Comparison of ENCODE assay signal across 23 cellular contexts in the genomic region with DNA sequence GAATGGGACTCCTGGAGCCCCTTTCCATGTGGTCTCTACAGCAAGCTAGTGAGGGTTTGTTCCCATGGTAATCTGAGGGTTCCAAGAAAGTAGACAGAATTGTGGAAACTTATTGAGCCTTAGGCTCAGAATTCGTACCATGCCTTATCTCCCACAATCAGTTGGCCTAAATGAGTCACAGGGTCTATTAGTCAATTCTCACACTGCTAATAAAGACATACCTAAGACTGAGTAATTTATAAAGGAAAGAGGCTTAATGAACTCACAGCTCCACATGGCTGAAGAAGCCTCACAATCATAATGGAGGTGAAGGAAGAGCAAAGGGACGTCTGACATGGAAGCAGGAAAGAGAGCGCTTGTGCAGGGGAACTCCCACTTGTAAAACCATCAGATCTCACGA.
DNase-seq lines count a peak whose midpoint lies in the region; ATAC-seq, FAIRE-seq and TF ChIP-seq lines count a peak whose summit lies in the region.
"Had no signal": no experiment of that assay in that cellular context is flagged by ENCODE, and none has a peak within 500 bp of the region (broad histone marks: within the 10 kb centered on the region; RNA-seq: fewer than 3 reads in every experiment).

No MANE protein-coding gene starts in this region.

- no peak for TF ChIP-seq CTCF in bronchial epithelial cell (IDR thresholded peaks at IDR 0.05; ENCODE audit: insufficient read depth, low read length, severe bottlenecking)
- no peak for TF ChIP-seq CTCF in ascending aorta (IDR thresholded peaks at IDR 0.05)

- DNase-seq in ELR (ENCODE audit: low read depth), result peak; percentile 23
- DNase-seq in RKO (ENCODE audit: low spot score), result peak; percentile 3
- peak; percentile 85 for DNase-seq in bronchial epithelial cell (ENCODE audit: low read depth)
- peak; percentile 13 for DNase-seq in renal cortical epithelial cell (ENCODE audit: low read depth)
- no peak for DNase-seq in NCI-H1105 treated with DMSO at 0.1 percent for 48 hours (lab: John Stamatoyannopoulos, UW)
- DNase-seq in ascending aorta (ENCODE audit: low spot score in 2 of 2), result no peak
- DNase-seq: CD4-positive, CD25-positive, alpha-beta regulatory T cell; IMR-90; MV-4-11; NCI-H1694; NCI-H2081; NCI-H2171; NCI-H446 treated with DMSO at 0.1 percent for 48 hours; NCI-H526 treated with DMSO at 0.1 percent for 48 hours; OCI-M1; SIG-M5 had no signal

- H3K27me3 ChIP-seq in bronchial epithelial cell (ENCODE audit: control insufficient read depth, insufficient read depth, low read length), result no peaks in the 10 kb centered on the region
- no peaks in the 10 kb centered on the region for H3K27me3 ChIP-seq in ascending aorta

- H3K4me3 ChIP-seq in bronchial epithelial cell (ENCODE audit: low read depth, low read length) (no peak overlapping the region), ascending aorta (no peak overlapping the region)
- H3K4me3 ChIP-seq: GM23338, HAP-1 had no signal

- intact Hi-C loops in ascending aorta (cut with DNase I), result no loop called here

- ATAC-seq in GM21529 (IDR thresholded peaks at IDR 0.05; ENCODE audit: unreplicated experiment), result no peak
- ATAC-seq: GM23338, SK-N-SH treated with all-trans-retinoic acid at 6 μM for 48 hours had no signal

- H3K4me1 ChIP-seq in ascending aorta, result no peaks in the 10 kb centered on the region
- H3K4me1 ChIP-seq: HAP-1 had no signal

- H3K27ac ChIP-seq in ascending aorta, result no peak overlapping the region
- H3K27ac ChIP-seq: KMS-11, RWPE1 had no signal

- FAIRE-seq in bronchial epithelial cell (lab: Jason Lieb, UNC), result no peak
- FAIRE-seq: GM12892 had no signal

- H3K36me3 ChIP-seq in bronchial epithelial cell (ENCODE audit: control insufficient read depth, insufficient read depth, low read length) (no peaks in the 10 kb centered on the region), ascending aorta (no peaks in the 10 kb centered on the region)
- H3K36me3 ChIP-seq: HAP-1 had no signal

- no peaks in the 10 kb centered on the region for H3K9me3 ChIP-seq in ascending aorta

Comparison
In these comparisons a context has a peak if more than half of its experiments do, and no peak if none do; other contexts are left out.
1. DNase-seq: peak in ELR (single experiment), RKO (single experiment), bronchial epithelial cell (single experiment) and renal cortical epithelial cell (single experiment); none in NCI-H1105 treated with DMSO at 0.1 percent for 48 hours (single experiment) and ascending aorta (0 of 2).